In genomic region chr5:175534070-175534932, GRCh38 we compare ENCODE assay signal across 8 cellular contexts. TPM values are rescaled to one million over a fixed set of nuclear protein-coding genes. Genes with fewer than 3 reads are reported as not detected.
DNase-seq lines count a peak whose midpoint lies in the region; ATAC-seq and TF ChIP-seq lines count a peak whose summit lies in the region.

No MANE protein-coding gene starts in this region.

- no peak overlapping the region for H2AFZ ChIP-seq in OCI-LY7 (ENCODE audit: low read length)

- H3K79me2 ChIP-seq in OCI-LY7 (ENCODE audit: insufficient read depth, low read depth, low read length): no peaks in the 10 kb centered on the region

- peak; percentile 33; the same call in 1 of the 2 replicates for TF ChIP-seq CTCF in OCI-LY7 (conservative IDR thresholded peaks at IDR 0.05; ENCODE audit: low read length)
- peak; percentile 98 for TF ChIP-seq CTCF in epithelial cell of proximal tubule (conservative IDR thresholded peaks at IDR 0.05; ENCODE audit: low read depth, low read length)

- H3K4me3 ChIP-seq in OCI-LY7 (ENCODE audit: low read depth, low read length, poor library complexity, severe bottlenecking): no peak overlapping the region
- H3K4me3 ChIP-seq in epithelial cell of proximal tubule (ENCODE audit: low read depth, low read length): no peak overlapping the region

- no peak overlapping the region for H3K27ac ChIP-seq in OCI-LY7 (ENCODE audit: low read depth, low read length, poor library complexity, severe bottlenecking)

- peaks cover 0 to 8% of the 10 kb centered on the region in 2 donors for H3K36me3 Mint-ChIP-seq in naive B cell

- H3K27me3 Mint-ChIP-seq in naive B cell: peaks cover 4 to 7% (median 6%) of the 10 kb centered on the region in 3 donors

- no peaks in the 10 kb centered on the region for H4K20me1 ChIP-seq in OCI-LY7 (ENCODE audit: insufficient read depth, low read length)

- CTCF ChIA-PET in OCI-LY7 (lab: Charles Lee; ENCODE audit: unreplicated experiment): interaction anchor here (0.5 kb wide), 1 partner anchor 26 kb away, joined by 3 read pairs; no protein-coding TSS in a partner anchor

- peak overlapping the region in 1 of 6 donors; percentile 7 for H3K27ac Mint-ChIP-seq in naive B cell

- H3K4me2 ChIP-seq in OCI-LY7 (ENCODE audit: low read length): no peak overlapping the region

- no peaks in the 10 kb centered on the region for H3K4me1 ChIP-seq in OCI-LY7 (ENCODE audit: insufficient read depth, low read length, poor library complexity, severe bottlenecking)

- H3K9me3 ChIP-seq in OCI-LY7 (ENCODE audit: low read length): no peaks in the 10 kb centered on the region

- POLR2A ChIA-PET in OCI-LY7 (lab: Charles Lee): no interaction called here

- peak; percentile 95 for ATAC-seq in GM21528 (IDR thresholded peaks at IDR 0.05; ENCODE audit: low FRiP score, unreplicated experiment)
- peak; percentile 78 to 83 for ATAC-seq in naive B cell (ENCODE audit: low read depth in 2 of 2)

- DNase-seq in DMS 273 treated with DMSO at 0.1 percent for 48 hours (lab: John Stamatoyannopoulos, UW) (peak; percentile 46), HuH-7 (ENCODE audit: low spot score) (peak; percentile 81), OCI-LY7 (ENCODE audit: low spot score) (no peak), activated T-cell treated with anti-CD3 and anti-CD28 coated beads for 24 hours (ENCODE audit: low read depth) (peak; percentile 80), epithelial cell of proximal tubule (ENCODE audit: low read depth) (peak; percentile 6), naive B cell (peak; percentile 26)
- DNase-seq in stimulated activated CD8-positive, alpha-beta memory T cell treated with anti-CD3 and anti-CD28 coated beads, Interleukin-7, amount 100 ng/mL, for 4 hours (ENCODE audit: low read depth in 2 of 2): peak; percentile 61 to 73

- peaks cover 0 to 8% (median 8%) of the 10 kb centered on the region in 3 donors for H3K4me1 Mint-ChIP-seq in naive B cell

- peaks cover 35% of the 10 kb centered on the region for H3K36me3 ChIP-seq in OCI-LY7 (ENCODE audit: insufficient read depth, low read length)

- H3K9me2 ChIP-seq in OCI-LY7 (ENCODE audit: insufficient read depth, low read length): no peaks in the 10 kb centered on the region

- no TSS peak for BruUV-seq in OCI-LY7 (replicated peaks; lab: Mats Ljungman, UMichigan)

- H3K9me3 Mint-ChIP-seq in naive B cell: no peaks in the 10 kb centered on the region

- peak overlapping the region in 1 of 8 donors; percentile 29 for H3K4me3 Mint-ChIP-seq in naive B cell

- intact Hi-C loops in OCI-LY7 (cut with micrococcal nuclease; ENCODE audit: unreplicated experiment): no loop called here

RNA-seq across cellular contexts. Expression of gene SFXN1, which starts 55.9 kb away (rescaled TPM):
- total RNA-seq in OCI-LY7 (2014; rRNA removed; shearing (Covaris generic)): 120 and 147 TPM in 2 replicates
- 141 and 154 TPM in 2 replicates for total RNA-seq in OCI-LY7 (2022)
- total RNA-seq in epithelial cell of proximal tubule: 49.9 and 90.6 TPM in 2 replicates
- 10 to 100 TPM; 12.0 to 18.0 (median 16.0) TPM for polyA plus RNA-seq in naive B cell (ENCODE audit: low read depth in 6 of 6)
